ENCODE assay signal across 19 cellular contexts in genomic region chr1:15676010-15676409, GRCh38.
"Had no signal": no experiment of that assay in that cellular context is flagged by ENCODE, and none has a peak within 500 bp of the region (broad histone marks: within the 10 kb centered on the region; RNA-seq: fewer than 3 reads in every experiment).

No MANE protein-coding gene starts in this region.

- H3K36me3 Mint-ChIP-seq: activated naive CD8-positive, alpha-beta T cell treated with anti-CD3 and anti-CD28 coated beads, Interleukin-2, amount 10 ng/mL, durations not matched to agents 7 days and 5 days had no signal

- H3K4me3 Mint-ChIP-seq: activated CD4-positive, alpha-beta memory T cell treated with anti-CD3 and anti-CD28 coated beads, Interleukin-2, amount 10 ng/mL, durations not matched to agents 7 days and 5 days; activated naive CD8-positive, alpha-beta T cell treated with anti-CD3 and anti-CD28 coated beads, Interleukin-2, amount 10 ng/mL, durations not matched to agents 7 days and 5 days had no signal

- H3K27ac Mint-ChIP-seq: activated CD4-positive, alpha-beta memory T cell treated with anti-CD3 and anti-CD28 coated beads, Interleukin-2, amount 10 ng/mL, durations not matched to agents 7 days and 5 days; activated naive CD8-positive, alpha-beta T cell treated with anti-CD3 and anti-CD28 coated beads, Interleukin-2, amount 10 ng/mL, durations not matched to agents 7 days and 5 days had no signal

- DNase-seq: activated CD4-positive, alpha-beta memory T cell treated with anti-CD3 and anti-CD28 coated beads, Interleukin-2, amount 10 ng/mL, durations not matched to agents 7 days and 5 days; activated CD4-positive, alpha-beta T cell treated with anti-CD3 and anti-CD28 coated beads for 48 hours; activated CD4-positive, CD25-positive, alpha-beta regulatory T cell treated with anti-CD3 and anti-CD28 coated beads, Interleukin-2, amount 50 U/mL, for 72 hours; activated CD8-positive, alpha-beta memory T cell treated with anti-CD3 and anti-CD28 coated beads, Interleukin-2, amount 50 U/mL, for 48 hours; activated naive CD4-positive, alpha-beta T cell treated with anti-CD3 and anti-CD28 coated beads, Interleukin-2, amount 50 U/mL, for 16 hours; activated naive CD8-positive, alpha-beta T cell treated with anti-CD3 and anti-CD28 coated beads, Interleukin-2, amount 10 ng/mL, durations not matched to agents 7 days and 5 days; activated T-cell treated with anti-CD3 and anti-CD28 coated beads, Interleukin-2, amount 50 U/mL, for 1 hour; anterior cingulate cortex; caudate nucleus; KG1; NCI-H1105; NCI-H1436; NCI-H1694 treated with DMSO at 0.1 percent for 48 hours; NCI-H2081 treated with DMSO at 0.1 percent for 48 hours; NCI-H446; NCI-H524; PC-9; SIG-M5; T-helper 1 cell had no signal

- H3K27me3 Mint-ChIP-seq: activated CD4-positive, alpha-beta memory T cell treated with anti-CD3 and anti-CD28 coated beads, Interleukin-2, amount 10 ng/mL, durations not matched to agents 7 days and 5 days had no signal

- H3K9me3 Mint-ChIP-seq: activated CD4-positive, alpha-beta memory T cell treated with anti-CD3 and anti-CD28 coated beads, Interleukin-2, amount 10 ng/mL, durations not matched to agents 7 days and 5 days; activated naive CD8-positive, alpha-beta T cell treated with anti-CD3 and anti-CD28 coated beads, Interleukin-2, amount 10 ng/mL, durations not matched to agents 7 days and 5 days had no signal
